ENCODE assay signal across 15 cellular contexts in the genomic region with DNA sequence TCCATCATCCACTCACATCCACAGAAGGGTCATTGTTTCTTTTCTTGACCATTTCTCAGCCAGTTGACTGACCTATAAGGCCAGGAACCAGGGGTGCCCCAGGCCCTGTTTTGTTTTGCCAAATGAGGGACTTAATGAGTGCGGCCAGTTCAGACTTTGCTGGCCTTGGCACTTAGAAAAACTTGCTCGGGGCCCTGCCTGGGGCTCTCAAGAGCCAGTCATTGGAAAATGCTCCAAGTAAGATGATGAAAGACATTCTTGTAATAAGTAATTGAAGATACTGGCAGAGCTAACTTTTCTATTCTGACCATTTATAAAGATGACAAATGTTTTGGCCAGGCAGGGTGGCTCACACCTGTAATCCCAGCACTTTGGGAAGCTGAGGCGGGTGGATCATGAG. TPM values are rescaled to one million over a fixed set of nuclear protein-coding genes. Genes with fewer than 3 reads are reported as not detected.
DNase-seq lines count a peak whose midpoint lies in the region; ATAC-seq and TF ChIP-seq lines count a peak whose summit lies in the region.
"Had no signal": no experiment of that assay in that cellular context is flagged by ENCODE, and none has a peak within 500 bp of the region (broad histone marks: within the 10 kb centered on the region; RNA-seq: fewer than 3 reads in every experiment).

No MANE protein-coding gene starts in this region.

- no peak overlapping the region for H3K23ac ChIP-seq in trophoblast cell (ENCODE audit: low read length)

- H3K4me1 Mint-ChIP-seq in activated CD4-positive, alpha-beta T cell treated with anti-CD3 and anti-CD28 coated beads, Interleukin-2, amount 10 ng/mL, durations not matched to agents 24 days and 14 days, result no peaks in the 10 kb centered on the region

- H3K27me3 ChIP-seq in left ventricle myocardium inferior (ENCODE audit: low read depth) (no peaks in the 10 kb centered on the region), esophagus squamous epithelium (no peaks in the 10 kb centered on the region), trophoblast cell (ENCODE audit: insufficient read depth, low read length) (no peaks in the 10 kb centered on the region), upper lobe of right lung (no peaks in the 10 kb centered on the region)

- H3K4me3 ChIP-seq in left ventricle myocardium inferior (no peak overlapping the region), esophagus squamous epithelium (no peak overlapping the region), trophoblast cell (ENCODE audit: low read depth, low read length) (no peak overlapping the region), upper lobe of right lung (no peak overlapping the region)

- no peaks in the 10 kb centered on the region for H3K79me2 ChIP-seq in trophoblast cell (ENCODE audit: control insufficient read depth, insufficient read depth, low read length, poor library complexity)

- no peak overlapping the region for H2AK5ac ChIP-seq in trophoblast cell (ENCODE audit: low read length)

- H2BK5ac ChIP-seq in trophoblast cell (ENCODE audit: low read depth, low read length, poor library complexity), result no peak overlapping the region

- H2BK12ac ChIP-seq in trophoblast cell (ENCODE audit: low read length), result no peak overlapping the region

- no peak for TF ChIP-seq POLR2A in esophagus squamous epithelium (IDR thresholded peaks at IDR 0.05)

- no peaks in the 10 kb centered on the region for H3K9me3 Mint-ChIP-seq in activated CD4-positive, alpha-beta T cell treated with anti-CD3 and anti-CD28 coated beads, Interleukin-2, amount 10 ng/mL, durations not matched to agents 24 days and 14 days

- DNase-seq in left ventricle myocardium inferior (no peak), Right ventricle myocardium superior (no peak), esophagus squamous epithelium (lab: John Stamatoyannopoulos, UW) (no peak), trophoblast cell (peak; percentile 64 to 72), upper lobe of right lung (no peak), CD1c-positive myeloid dendritic cell (ENCODE audit: extremely low spot score) (no peak), GM20000 (ENCODE audit: low spot score) (no peak)
- DNase-seq in activated CD4-positive, alpha-beta T cell treated with anti-CD3 and anti-CD28 coated beads, Interleukin-2, amount 10 ng/mL, durations not matched to agents 24 days and 14 days, result no peak
- DNase-seq: DMS79, midbrain, NCI-H1048, NCI-H510A, retina, SHP77 had no signal

- H2BK120ac ChIP-seq in trophoblast cell (ENCODE audit: insufficient read depth, low read length, poor library complexity), result no peak overlapping the region

- no peak overlapping the region for H4K8ac ChIP-seq in trophoblast cell (ENCODE audit: low read depth, low read length)

- H3K79me1 ChIP-seq in trophoblast cell (ENCODE audit: low read length), result peaks cover 5% of the 10 kb centered on the region

- H3K4me2 ChIP-seq in trophoblast cell (ENCODE audit: low read length), result no peak overlapping the region

- no peak overlapping the region for H3K27ac Mint-ChIP-seq in activated CD4-positive, alpha-beta T cell treated with anti-CD3 and anti-CD28 coated beads, Interleukin-2, amount 10 ng/mL, durations not matched to agents 24 days and 14 days

- intact Hi-C loops in left ventricle myocardium inferior (cut with micrococcal nuclease), result no loop called here
- intact Hi-C loops in Right ventricle myocardium superior (cut with DNase I), result no loop called here
- intact Hi-C loops in esophagus squamous epithelium (cut with DNase I), result no loop called here
- intact Hi-C loops in upper lobe of right lung (cut with DNase I), result no loop called here
- intact Hi-C loops in activated CD4-positive, alpha-beta T cell treated with anti-CD3 and anti-CD28 coated beads, Interleukin-2, amount 10 ng/mL, durations not matched to agents 24 days and 14 days (cut with micrococcal nuclease), result no loop called here

- H4K91ac ChIP-seq in trophoblast cell (ENCODE audit: low read depth, low read length), result no peak overlapping the region

- H3K18ac ChIP-seq in trophoblast cell (ENCODE audit: low read length), result no peak overlapping the region

- no peak overlapping the region for H3K4me3 Mint-ChIP-seq in activated CD4-positive, alpha-beta T cell treated with anti-CD3 and anti-CD28 coated beads, Interleukin-2, amount 10 ng/mL, durations not matched to agents 24 days and 14 days

- H2AFZ ChIP-seq in trophoblast cell (ENCODE audit: insufficient read depth, low read length, poor library complexity), result no peak overlapping the region

- H3K9me3 ChIP-seq in left ventricle myocardium inferior (replicated peaks), result no peaks in the 10 kb centered on the region
- no peaks in the 10 kb centered on the region for H3K9me3 ChIP-seq in esophagus squamous epithelium
- peaks cover 2% of the 10 kb centered on the region for H3K9me3 ChIP-seq in trophoblast cell (ENCODE audit: insufficient read depth, low read depth, low read length)
- no peaks in the 10 kb centered on the region for H3K9me3 ChIP-seq in upper lobe of right lung

- ATAC-seq in Right ventricle myocardium superior (ENCODE audit: poor library complexity) (no peak), upper lobe of right lung (no peak)

- no peaks in the 10 kb centered on the region for H3K27me3 Mint-ChIP-seq in activated CD4-positive, alpha-beta T cell treated with anti-CD3 and anti-CD28 coated beads, Interleukin-2, amount 10 ng/mL, durations not matched to agents 24 days and 14 days

- TF ChIP-seq CTCF in left ventricle myocardium inferior (IDR thresholded peaks at IDR 0.05; ENCODE audit: borderline replicate concordance) (no peak), esophagus squamous epithelium (IDR thresholded peaks at IDR 0.05) (no peak), upper lobe of right lung (IDR thresholded peaks at IDR 0.05) (no peak), GM20000 (IDR thresholded peaks at IDR 0.05; ENCODE audit: extremely low read depth, missing control alignments) (no peak)

- H3K36me3 ChIP-seq in left ventricle myocardium inferior, result peaks cover 40% of the 10 kb centered on the region
- H3K36me3 ChIP-seq in esophagus squamous epithelium, result peaks cover 9 to 42% (median 12%) of the 10 kb centered on the region in 3 donors
- peaks cover 16 to 30% of the 10 kb centered on the region in 2 experiments for H3K36me3 ChIP-seq in trophoblast cell (ENCODE audit: control insufficient read depth in 1 of 2, insufficient read depth in 2 of 2, low read length in 2 of 2)
- H3K36me3 ChIP-seq in upper lobe of right lung, result peaks cover 35% of the 10 kb centered on the region

- no peak overlapping the region for H4K12ac ChIP-seq in trophoblast cell (ENCODE audit: low read depth, low read length)

- H3K4me1 ChIP-seq in left ventricle myocardium inferior, result peaks cover 49% of the 10 kb centered on the region
- peaks cover 25 to 66% (median 28%) of the 10 kb centered on the region in 3 donors for H3K4me1 ChIP-seq in esophagus squamous epithelium
- H3K4me1 ChIP-seq in trophoblast cell (ENCODE audit: control insufficient read depth in 1 of 2, insufficient read depth in 2 of 2, low read length in 2 of 2), result peaks cover 21 to 25% of the 10 kb centered on the region in 2 experiments
- H3K4me1 ChIP-seq in upper lobe of right lung, result peaks cover 18% of the 10 kb centered on the region

- H3K27ac ChIP-seq in left ventricle myocardium inferior (replicated peaks), result peak overlapping the region; percentile 93
- peak overlapping the region; percentile 82 to 87 (median 85) for H3K27ac ChIP-seq in esophagus squamous epithelium
- H3K27ac ChIP-seq in trophoblast cell (ENCODE audit: low read depth, low read length), result peak overlapping the region; percentile 19
- peak overlapping the region; percentile 75 for H3K27ac ChIP-seq in upper lobe of right lung

- no peak overlapping the region for H3K4ac ChIP-seq in trophoblast cell (ENCODE audit: low read depth, low read length)

- no peak overlapping the region for H3K14ac ChIP-seq in trophoblast cell (ENCODE audit: low read length)

- H3K9ac ChIP-seq in trophoblast cell (ENCODE audit: low read length), result no peak overlapping the region

- 83 to 93% methylated on average over 2 of the region's 3 CpGs for WGBS in esophagus squamous epithelium, 2 donors
- no CpG with 5 or more reads among the region's 3 CpGs for WGBS in trophoblast cell (ENCODE audit: extremely low coverage, insufficient coverage, insufficient read length)

- H3K36me3 Mint-ChIP-seq in activated CD4-positive, alpha-beta T cell treated with anti-CD3 and anti-CD28 coated beads, Interleukin-2, amount 10 ng/mL, durations not matched to agents 24 days and 14 days (ENCODE audit: low read depth), result peaks cover 48% of the 10 kb centered on the region

RNA-seq across cellular contexts. Expression of gene CLEC18B, which starts 29.0 kb away (rescaled TPM):
- total RNA-seq in left ventricle myocardium inferior (0.30 TPM), Right ventricle myocardium superior (0.32 TPM), esophagus squamous epithelium (1 to 10 TPM in 2 of 4 donors, under 1 TPM in 2; 0.38 to 6.2 (median 2.6) TPM), upper lobe of right lung (not detected)
- polyA plus RNA-seq in trophoblast cell (2013), result 0.22 and 0.29 TPM in 2 replicates
- total RNA-seq in activated CD4-positive, alpha-beta T cell treated with anti-CD3 and anti-CD28 coated beads, Interleukin-2, amount 10 ng/mL, durations not matched to agents 24 days and 14 days, result 0.21 and 0.42 TPM in 2 replicates
- total RNA-seq: HT1080 had no signal

Comparison
In these comparisons a context has a peak if more than half of its experiments do, and no peak if none do; other contexts are left out.
1. DNase-seq: peak in trophoblast cell (2 of 2); none in left ventricle myocardium inferior (single experiment), Right ventricle myocardium superior (single experiment), esophagus squamous epithelium (single experiment), upper lobe of right lung (single experiment), CD1c-positive myeloid dendritic cell (single experiment), activated CD4-positive, alpha-beta T cell treated with anti-CD3 and anti-CD28 coated beads, Interleukin-2, amount 10 ng/mL, durations not matched to agents 24 days and 14 days (single experiment) and GM20000 (single experiment).
2. H3K27ac ChIP-seq: peak in every context shown above with its lines; median percentile 93 in left ventricle myocardium inferior; 85 in esophagus squamous epithelium; 75 in upper lobe of right lung; 19 in trophoblast cell.